Comparison of ENCODE assay signal across 14 cellular contexts in genomic region chr16:69595127-69596036, GRCh38. TPM values are rescaled to one million over a fixed set of nuclear protein-coding genes. Genes with fewer than 3 reads are reported as not detected.
DNase-seq lines count a peak whose midpoint lies in the region; ATAC-seq, FAIRE-seq and TF ChIP-seq lines count a peak whose summit lies in the region.
"Had no signal": no experiment of that assay in that cellular context is flagged by ENCODE, and none has a peak within 500 bp of the region (broad histone marks: within the 10 kb centered on the region; RNA-seq: fewer than 3 reads in every experiment).

No MANE protein-coding gene starts in this region.

- no peaks in the 10 kb centered on the region for H3K27me3 Mint-ChIP-seq in activated naive CD8-positive, alpha-beta T cell treated with anti-CD3 and anti-CD28 coated beads for 36 hours
- H3K27me3 Mint-ChIP-seq: B cell had no signal

- TF ChIP-seq CTCF in A549 (IDR thresholded peaks at IDR 0.05), result no peak
- no peak for TF ChIP-seq CTCF in foreskin fibroblast (IDR thresholded peaks at IDR 0.05; ENCODE audit: low read depth, low read length)

- DNase-seq in A549 (ENCODE audit: low read depth in 1 of 2, low spot score in 1 of 2) (peak; percentile 28 to 37), HCEC 1CT (peak; percentile 80), foreskin fibroblast (peak; percentile 45 to 74), NCI-H82 treated with DMSO at 0.1 percent for 48 hours (lab: John Stamatoyannopoulos, UW; ENCODE audit: unreplicated experiment) (no peak), NCI-H2107 treated with DMSO at 0.1 percent for 48 hours (lab: John Stamatoyannopoulos, UW; ENCODE audit: unreplicated experiment) (no peak), G401 (ENCODE audit: low spot score) (no peak)
- no peak for DNase-seq in activated naive CD8-positive, alpha-beta T cell treated with anti-CD3 and anti-CD28 coated beads for 36 hours
- DNase-seq: H9, NCI-H1930 had no signal

- H3K4me1 ChIP-seq in A549, result peaks cover 72% of the 10 kb centered on the region
- H3K4me1 ChIP-seq: neural progenitor cell had no signal

- peaks cover 41% of the 10 kb centered on the region for H3K4me1 Mint-ChIP-seq in activated naive CD8-positive, alpha-beta T cell treated with anti-CD3 and anti-CD28 coated beads for 36 hours
- H3K4me1 Mint-ChIP-seq: neural progenitor cell had no signal

- peak overlapping the region; percentile 10; the same call in 2 of the 3 replicates for H3K4me3 ChIP-seq in A549
- no peak overlapping the region for H3K4me3 ChIP-seq in foreskin fibroblast (ENCODE audit: low read depth in 1 of 2, low read length in 2 of 2)
- H3K4me3 ChIP-seq: ascending aorta, neural progenitor cell, vagina had no signal

- TF ChIP-seq RAD21 in A549 (conservative IDR thresholded peaks at IDR 0.05 in 1 of 2, IDR thresholded peaks at IDR 0.05 in 1 of 2), result no peak

- TF ChIP-seq EP300 in A549 (IDR thresholded peaks at IDR 0.05), result no peak

- no peaks in the 10 kb centered on the region for H3K9me3 Mint-ChIP-seq in activated naive CD8-positive, alpha-beta T cell treated with anti-CD3 and anti-CD28 coated beads for 36 hours
- H3K9me3 Mint-ChIP-seq: H9, neural progenitor cell had no signal

- H3K4me2 ChIP-seq in A549, result peak overlapping the region; percentile 77
- H3K4me2 ChIP-seq: neural progenitor cell had no signal

- in situ Hi-C loops in G401 (cut with HindIII; ENCODE audit: low sequenced_read_pairs), result no loop called here

- H3K9me3 ChIP-seq in A549, result no peaks in the 10 kb centered on the region
- H3K9me3 ChIP-seq: ascending aorta, vagina had no signal

- 22% methylated on average over 8 of the region's 8 CpGs for WGBS in A549 (ENCODE audit: missing lambda C conversion rate)

- H3K36me3 Mint-ChIP-seq in activated naive CD8-positive, alpha-beta T cell treated with anti-CD3 and anti-CD28 coated beads for 36 hours, result peaks cover 34% of the 10 kb centered on the region
- H3K36me3 Mint-ChIP-seq: neural progenitor cell had no signal

- POLR2A ChIA-PET in A549 (lab: Yijun Ruan, JAX), result no interaction called here

- CTCF ChIA-PET in A549 (lab: Yijun Ruan, JAX), result interaction anchor here (1.0 kb wide), 2 partner anchors 10 to 14 kb away, joined by 3 to 4 read pairs; no protein-coding TSS in a partner anchor

- H3K27ac ChIP-seq in A549, result peak overlapping the region; percentile 48 to 71
- H3K27ac ChIP-seq: ascending aorta, neural progenitor cell, vagina had no signal

- H3K4me3 Mint-ChIP-seq in activated naive CD8-positive, alpha-beta T cell treated with anti-CD3 and anti-CD28 coated beads for 36 hours, result no peak overlapping the region
- H3K4me3 Mint-ChIP-seq: B cell, H9, neural progenitor cell had no signal

- no peak for TF ChIP-seq POLR2A in A549 (IDR thresholded peaks at IDR 0.05; ENCODE audit: low read length)

- peak; percentile 92 for FAIRE-seq in A549 (lab: Jason Lieb, UNC)

- H3K27ac Mint-ChIP-seq in activated naive CD8-positive, alpha-beta T cell treated with anti-CD3 and anti-CD28 coated beads for 36 hours, result peak overlapping the region; percentile 17
- H3K27ac Mint-ChIP-seq: B cell, H9, neural progenitor cell had no signal

- peak; percentile 82 to 86 for ATAC-seq in A549
- ATAC-seq in HG03520 (IDR thresholded peaks at IDR 0.05; ENCODE audit: unreplicated experiment), result no peak

TF ChIP-seq in A549, 52 proteins besides CTCF, POLR2A, EP300 and RAD21:
- TF ChIP-seq FOSL2 (IDR thresholded peaks at IDR 0.05) (0 out of 2 replicates have a peak, but pooled peaks have one; percentile 34), FOSL2 (CRISPR knock-in tag; IDR thresholded peaks at IDR 0.05) (no peak), EHF (CRISPR knock-in tag; IDR thresholded peaks at IDR 0.05) (no peak)

RNA-seq across cellular contexts. Expression of gene NFAT5, which starts 29.6 kb away (rescaled TPM):
- 45.1 and 48.3 TPM in 2 replicates for polyA plus RNA-seq in A549 (2011; rRNA removed)
- 3.1 and 4.9 TPM in 2 replicates for polyA plus RNA-seq in A549 (2012; cell fraction: cytosol; rRNA removed)
- 8.0 and 9.6 TPM in 2 replicates for polyA plus RNA-seq in A549 (2012; cell fraction: nucleus; rRNA removed)
- polyA plus RNA-seq in A549 (2017; fragmentation: RNase III; extraction: RNeasy Plus Mini Kit Qiagen cat#74134 plus additional on column Dnase treatment), result 8.2 to 9.5 TPM (median 8.3 TPM) in 3 replicates
- polyA minus RNA-seq in A549 (2011; rRNA and poly(A)+ RNA removed), result 75.4 and 86.1 TPM in 2 replicates
- 10 to 100 TPM; 26.1 to 26.3 TPM for total RNA-seq in activated naive CD8-positive, alpha-beta T cell treated with anti-CD3 and anti-CD28 coated beads for 36 hours
- total RNA-seq in G401 (2014; rRNA removed; shearing (Covaris generic)), result 19.3 and 23.4 TPM in 2 replicates

Comparison
In these comparisons a context has a peak if more than half of its experiments do, and no peak if none do; other contexts are left out.
1. DNase-seq: peak in A549 (2 of 2), HCEC 1CT (single experiment) and foreskin fibroblast (2 of 2); none in activated naive CD8-positive, alpha-beta T cell treated with anti-CD3 and anti-CD28 coated beads for 36 hours (single experiment), NCI-H82 treated with DMSO at 0.1 percent for 48 hours (single experiment), NCI-H2107 treated with DMSO at 0.1 percent for 48 hours (single experiment) and G401 (single experiment).